ENCODE assay signal across 12 cellular contexts in genomic region chr12:57833672-57834071, GRCh38. TPM values are rescaled to one million over a fixed set of nuclear protein-coding genes. Genes with fewer than 3 reads are reported as not detected.
DNase-seq lines count a peak whose midpoint lies in the region; ATAC-seq and TF ChIP-seq lines count a peak whose summit lies in the region.
"Had no signal": no experiment of that assay in that cellular context is flagged by ENCODE, and none has a peak within 500 bp of the region (broad histone marks: within the 10 kb centered on the region; RNA-seq: fewer than 3 reads in every experiment).

No MANE protein-coding gene starts in this region.

- H3K27me3 ChIP-seq in cardiac muscle cell (no peaks in the 10 kb centered on the region), ascending aorta (no peaks in the 10 kb centered on the region)
- H3K27me3 ChIP-seq: SJCRH30 had no signal

- H3K4me3 Mint-ChIP-seq in naive B cell (peak overlapping the region; percentile 3 to 85 (median 60)), type B pancreatic cell (peak overlapping the region; percentile 59)

- no peaks in the 10 kb centered on the region for H3K36me3 Mint-ChIP-seq in naive B cell
- H3K36me3 Mint-ChIP-seq in type B pancreatic cell, result no peaks in the 10 kb centered on the region

- no peak for TF ChIP-seq CTCF in cardiac muscle cell (IDR thresholded peaks at IDR 0.05; ENCODE audit: low read depth, low read length)
- no peak for TF ChIP-seq CTCF in ascending aorta (IDR thresholded peaks at IDR 0.05)
- TF ChIP-seq CTCF in type B pancreatic cell (conservative IDR thresholded peaks at IDR 0.05), result no peak

- intact Hi-C loops in Right ventricle myocardium superior (cut with DNase I), result loop anchor here (2.0 kb wide), 1 partner anchor 71 kb away; no protein-coding TSS in a partner anchor
- intact Hi-C loops in ascending aorta (cut with DNase I), result no loop called here

- H3K9me3 ChIP-seq in cardiac muscle cell (ENCODE audit: low read depth) (no peaks in the 10 kb centered on the region), ascending aorta (no peaks in the 10 kb centered on the region)
- H3K9me3 ChIP-seq: SJCRH30 had no signal

- peaks cover 54 to 89% (median 76%) of the 10 kb centered on the region in 3 donors for H3K4me1 Mint-ChIP-seq in naive B cell
- peaks cover 46% of the 10 kb centered on the region for H3K4me1 Mint-ChIP-seq in type B pancreatic cell (ENCODE audit: unreplicated experiment)

- H3K27ac ChIP-seq in cardiac muscle cell (peak overlapping the region; percentile 73), ascending aorta (peak overlapping the region; percentile 73 to 100)
- H3K27ac ChIP-seq: SJCRH30 had no signal

- H3K4me3 ChIP-seq in cardiac muscle cell (no peak overlapping the region), ascending aorta (peak overlapping the region in 1 of 2 donors; percentile 94)
- H3K4me3 ChIP-seq: SJCRH30 had no signal

- ATAC-seq in Right ventricle myocardium superior (ENCODE audit: poor library complexity), result no peak
- no peak for ATAC-seq in naive B cell (ENCODE audit: low read depth in 2 of 2)
- no peak for ATAC-seq in HG02588 (IDR thresholded peaks at IDR 0.05; ENCODE audit: unreplicated experiment)

- H3K27ac Mint-ChIP-seq in naive B cell, result peak overlapping the region in 4 of 6 donors; percentile 14 to 91 (median 62)
- H3K27ac Mint-ChIP-seq in type B pancreatic cell, result peak overlapping the region; percentile 39

- DNase-seq in cardiac muscle cell (ENCODE audit: low read depth in 1 of 2, low spot score in 1 of 2), result no peak
- DNase-seq in Right ventricle myocardium superior, result no peak
- no peak for DNase-seq in ascending aorta (ENCODE audit: low spot score in 2 of 2)
- no peak for DNase-seq in naive B cell
- no peak for DNase-seq in type B pancreatic cell (ENCODE audit: extremely low spot score, unreplicated experiment)
- DNase-seq in medulla oblongata (ENCODE audit: extremely low spot score), result no peak
- no peak for DNase-seq in NCI-H69 (lab: John Stamatoyannopoulos, UW)
- DNase-seq: activated CD4-positive, alpha-beta T cell treated with anti-CD3 and anti-CD28 coated beads for 4 hours; amygdala; NCI-H226 had no signal

- H3K27me3 Mint-ChIP-seq in naive B cell (no peaks in the 10 kb centered on the region), type B pancreatic cell (no peaks in the 10 kb centered on the region)

- H3K36me3 ChIP-seq in cardiac muscle cell (peaks cover 7% of the 10 kb centered on the region), ascending aorta (peaks cover 7 to 8% of the 10 kb centered on the region in 2 donors)

- no peaks in the 10 kb centered on the region for H3K9me3 Mint-ChIP-seq in naive B cell
- H3K9me3 Mint-ChIP-seq in type B pancreatic cell, result no peaks in the 10 kb centered on the region

- H3K4me1 ChIP-seq in cardiac muscle cell (ENCODE audit: low read depth) (peaks cover 62% of the 10 kb centered on the region), ascending aorta (peaks cover 52 to 94% of the 10 kb centered on the region in 2 donors)

RNA-seq across cellular contexts. Expression of gene CTDSP2, which starts 12.9 kb away (rescaled TPM):
- total RNA-seq in cardiac muscle cell, result 103 and 105 TPM in 2 replicates
- polyA plus RNA-seq in cardiac muscle cell, result 82.9 and 108 TPM in 2 replicates
- 99.5 TPM for total RNA-seq in Right ventricle myocardium superior
- total RNA-seq in ascending aorta, result 129 TPM
- polyA plus RNA-seq in naive B cell (ENCODE audit: low read depth in 6 of 6), result 10 to 100 TPM; 44.3 to 65.3 (median 53.2) TPM
- 135 and 183 TPM in 2 replicates for total RNA-seq in type B pancreatic cell (ENCODE audit: low replicate concordance)

RNA-seq across cellular contexts. Expression of gene AVIL, which starts 15.1 kb away (rescaled TPM):
- total RNA-seq in cardiac muscle cell (1.6 TPM in 2 replicates), Right ventricle myocardium superior (2.1 TPM), ascending aorta (6.4 TPM), type B pancreatic cell (ENCODE audit: low replicate concordance) (4.9 and 6.6 TPM in 2 replicates)
- polyA plus RNA-seq in cardiac muscle cell (1.7 and 2.9 TPM in 2 replicates), naive B cell (ENCODE audit: low read depth in 6 of 6) (under 1 TPM in 4 of 6 donors, not detected in 2; 0.19 to 0.82 (median 0.48) TPM)

RNA-seq across cellular contexts. Expression of gene TSFM, which starts 51.1 kb away (rescaled TPM):
- total RNA-seq in cardiac muscle cell, result 22.6 and 34.4 TPM in 2 replicates
- polyA plus RNA-seq in cardiac muscle cell, result 59.6 and 66.7 TPM in 2 replicates
- total RNA-seq in Right ventricle myocardium superior, result 49.5 TPM
- 46.8 TPM for total RNA-seq in ascending aorta
- 10 to 100 TPM; 19.3 to 32.4 (median 27.7) TPM for polyA plus RNA-seq in naive B cell (ENCODE audit: low read depth in 6 of 6)
- total RNA-seq in type B pancreatic cell (ENCODE audit: low replicate concordance), result 30.4 and 33.0 TPM in 2 replicates
